Comparison of ENCODE assay signal across 7 cellular contexts in genomic region chr2:206838690-206839089, GRCh38.
"Had no signal": no experiment of that assay in that cellular context is flagged by ENCODE, and none has a peak within 500 bp of the region (broad histone marks: within the 10 kb centered on the region; RNA-seq: fewer than 3 reads in every experiment).

No MANE protein-coding gene starts in this region.

- H3K27ac ChIP-seq: HL-60, KMS-11 had no signal

- FAIRE-seq: HTR-8/SVneo, K562 had no signal

- DNase-seq: IMR-90, KBM-7, KG1 had no signal

- H3K4me3 ChIP-seq: K562 had no signal

- H3K9ac ChIP-seq: KMS-11 had no signal

- ATAC-seq: K562 had no signal

- H3K4me2 ChIP-seq: KMS-11 had no signal
